Comparison of ENCODE assay signal across 8 cellular contexts in the genomic region with DNA sequence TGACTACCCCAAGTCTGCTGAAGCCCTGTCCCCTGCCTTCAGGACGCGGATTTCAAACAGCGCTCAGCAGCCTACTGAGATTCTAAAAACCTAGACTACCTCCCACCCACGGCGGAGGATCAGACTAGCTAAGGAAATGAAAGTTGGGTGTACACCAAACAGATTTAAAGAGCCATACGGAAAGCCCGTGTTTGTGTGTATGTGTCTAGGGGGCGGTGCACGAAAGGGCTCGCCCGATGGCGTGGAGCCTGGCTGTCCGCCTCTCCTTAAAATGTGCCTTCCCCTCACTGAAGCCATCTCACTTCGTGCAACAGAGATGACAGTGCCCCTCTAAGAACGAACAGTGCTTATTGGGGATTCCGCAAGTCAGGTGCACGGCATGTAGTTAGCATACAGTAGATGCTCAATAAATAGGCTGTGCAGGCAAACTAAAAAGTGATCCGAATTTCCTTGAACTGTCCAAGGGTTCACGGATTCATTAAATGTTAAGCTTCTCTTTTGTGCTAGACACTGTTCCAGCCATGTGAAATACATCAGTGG. TPM values are rescaled to one million over a fixed set of nuclear protein-coding genes. Genes with fewer than 3 reads are reported as not detected.
DNase-seq lines count a peak whose midpoint lies in the region; ATAC-seq and TF ChIP-seq lines count a peak whose summit lies in the region.

No MANE protein-coding gene starts in this region.

- no peaks in the 10 kb centered on the region for H3F3A ChIP-seq in PC-3 (ENCODE audit: low read length, unreplicated experiment)

- H3K27me3 ChIP-seq in PC-3 (ENCODE audit: low read length) (no peaks in the 10 kb centered on the region), mucosa of stomach (ENCODE audit: control insufficient read depth, insufficient read depth, low read length) (no peaks in the 10 kb centered on the region), vagina (no peaks in the 10 kb centered on the region)

- H3K9me2 ChIP-seq in PC-3 (replicated peaks; ENCODE audit: low read length), result no peaks in the 10 kb centered on the region

- CTCF ChIA-PET in PC-3 (lab: Charles Lee), result interaction anchor here (0.6 to 1.9 kb wide), 3 partner anchors 11 to 22 kb away, joined by 3 to 10 read pairs (median 4); a partner anchor contains a TSS

- no peak for ATAC-seq in PC-3
- no peak for ATAC-seq in central memory CD8-positive, alpha-beta T cell (replicated peaks; ENCODE audit: extremely low read depth, poor library complexity, severe bottlenecking)
- no peak for ATAC-seq in esophagus mucosa
- ATAC-seq in GM18909 (IDR thresholded peaks at IDR 0.05; ENCODE audit: poor library complexity, unreplicated experiment), result no peak

- H3K27ac ChIP-seq in PC-3 (ENCODE audit: low read length) (peak overlapping the region; percentile 72), vagina (peak overlapping the region; percentile 91)

- peaks cover 62% of the 10 kb centered on the region for H3K4me1 Mint-ChIP-seq in central memory CD8-positive, alpha-beta T cell

- H3K4me2 ChIP-seq in PC-3 (ENCODE audit: low read length), result peak overlapping the region; percentile 84

- POLR2A ChIA-PET in PC-3 (lab: Charles Lee; ENCODE audit: unreplicated experiment), result interaction anchor here (0.8 to 1.6 kb wide), 3 partner anchors 12 to 31 kb away, joined by 3 to 5 read pairs (median 4); a partner anchor contains a TSS

- H3K79me2 ChIP-seq in PC-3 (ENCODE audit: low read length), result peaks cover 23% of the 10 kb centered on the region

- H3K36me3 ChIP-seq in PC-3 (ENCODE audit: low read depth, low read length) (peaks cover 27% of the 10 kb centered on the region), mucosa of stomach (ENCODE audit: control insufficient read depth, insufficient read depth, low read length) (peaks cover 22% of the 10 kb centered on the region), vagina (peaks cover 0 to 37% of the 10 kb centered on the region in 2 donors)

- H3K4me1 ChIP-seq in PC-3 (ENCODE audit: insufficient read depth, low read length) (peaks cover 33% of the 10 kb centered on the region), mucosa of stomach (ENCODE audit: control insufficient read depth, insufficient read depth, low read length) (peaks cover 35% of the 10 kb centered on the region), vagina (peaks cover 47% of the 10 kb centered on the region)

- H3K9me3 ChIP-seq in PC-3 (ENCODE audit: low read length) (no peaks in the 10 kb centered on the region), mucosa of stomach (ENCODE audit: control insufficient read depth, low read length) (no peaks in the 10 kb centered on the region), vagina (no peaks in the 10 kb centered on the region)

- H3K4me3 ChIP-seq in GM08714 (ENCODE audit: low read length), result peak overlapping the region; percentile 82
- peak overlapping the region; percentile 69 for H3K4me3 ChIP-seq in PC-3 (ENCODE audit: low read length)
- peak overlapping the region; percentile 80 for H3K4me3 ChIP-seq in mucosa of stomach (ENCODE audit: low read length)
- H3K4me3 ChIP-seq in vagina, result peak overlapping the region; percentile 70 to 72

- H3K27ac Mint-ChIP-seq in central memory CD8-positive, alpha-beta T cell (ENCODE audit: low read depth), result peak overlapping the region; percentile 99

- H3K9ac ChIP-seq in PC-3 (ENCODE audit: low read length) (peak overlapping the region; percentile 75), mucosa of stomach (ENCODE audit: low read length) (peak overlapping the region; percentile 76)

- H3K9me3 Mint-ChIP-seq in central memory CD8-positive, alpha-beta T cell, result no peaks in the 10 kb centered on the region

- H3K36me3 Mint-ChIP-seq in central memory CD8-positive, alpha-beta T cell (ENCODE audit: insufficient read depth), result peaks cover 54% of the 10 kb centered on the region

- peak overlapping the region; percentile 70 for H2AFZ ChIP-seq in PC-3 (ENCODE audit: low read length)

- TSS peak; percentile 73 for BruUV-seq in PC-3 (replicated peaks; lab: Mats Ljungman, UMichigan)

- TF ChIP-seq POLR2A in vagina (IDR thresholded peaks at IDR 0.05), result no peak

- intact Hi-C loops in PC-3 (cut with micrococcal nuclease) (loop anchor here (1.0 to 2.0 kb wide), 2 partner anchors 22 to 32 kb away; a partner anchor contains a TSS), vagina (cut with DNase I) (no loop called here)

- H3K27me3 Mint-ChIP-seq in central memory CD8-positive, alpha-beta T cell, result no peaks in the 10 kb centered on the region

- peak; percentile 36 for DNase-seq in PC-3
- no peak for DNase-seq in central memory CD8-positive, alpha-beta T cell (ENCODE audit: low spot score in 2 of 2)
- DNase-seq in vagina (ENCODE audit: extremely low spot score in 2 of 2), result no peak
- no peak for DNase-seq in LoVo (ENCODE audit: low spot score)

- no peaks in the 10 kb centered on the region for H4K20me1 ChIP-seq in PC-3 (ENCODE audit: low read length)

- peak overlapping the region; percentile 94 for H3K4me3 Mint-ChIP-seq in central memory CD8-positive, alpha-beta T cell

- TF ChIP-seq CTCF in PC-3 (conservative IDR thresholded peaks at IDR 0.05; ENCODE audit: low read depth, low read length) (no peak), vagina (IDR thresholded peaks at IDR 0.05) (no peak)

RNA-seq across cellular contexts. Expression of a gene that starts 0.6 kb away (rescaled TPM):
- total RNA-seq in PC-3 (2014; rRNA removed), result 13.6 and 18.8 TPM in 2 replicates
- 5.4 TPM for total RNA-seq in vagina
- 3.7 TPM for total RNA-seq in esophagus mucosa

RNA-seq across cellular contexts. Expression of a gene that starts 14.1 kb away (rescaled TPM):
- total RNA-seq in PC-3 (2014; rRNA removed) (11.2 and 13.4 TPM in 2 replicates), vagina (22.3 TPM), esophagus mucosa (36.5 TPM)

RNA-seq across cellular contexts. Expression of a gene that starts 21.3 kb away (rescaled TPM):
- 41.1 and 60.2 TPM in 2 replicates for total RNA-seq in PC-3 (2014; rRNA removed)
- total RNA-seq in vagina, result 17.7 TPM
- 31.7 TPM for total RNA-seq in esophagus mucosa

RNA-seq across cellular contexts. Expression of a gene that starts 30.5 kb away (rescaled TPM):
- 231 and 261 TPM in 2 replicates for total RNA-seq in PC-3 (2014; rRNA removed)
- total RNA-seq in vagina, result 76.6 TPM
- total RNA-seq in esophagus mucosa, result 36.7 TPM

RNA-seq across cellular contexts. Expression of a gene that starts 32.2 kb away (rescaled TPM):
- total RNA-seq in PC-3 (2014; rRNA removed) (122 and 173 TPM in 2 replicates), vagina (52.3 TPM), esophagus mucosa (36.1 TPM)
